25 cellular contexts compared by ENCODE assay signal in genomic region chr2:160362018-160362417, GRCh38.
"Had no signal": no experiment of that assay in that cellular context is flagged by ENCODE, and none has a peak within 500 bp of the region (broad histone marks: within the 10 kb centered on the region; RNA-seq: fewer than 3 reads in every experiment).

No MANE protein-coding gene starts in this region.

- H3K9me3 ChIP-seq: lower lobe of right lung, neutrophil, stomach, thoracic aorta, tibial nerve, upper lobe of right lung, uterus had no signal

- H3K4me3 Mint-ChIP-seq: naive thymus-derived CD8-positive, alpha-beta T cell; neural crest cell had no signal

- H3K27ac Mint-ChIP-seq: progenitor cell of endocrine pancreas had no signal

- H3K9ac ChIP-seq: parathyroid adenoma had no signal

- H3K4me1 Mint-ChIP-seq: neural crest cell had no signal

- H3K27me3 ChIP-seq: neutrophil, stomach, tibial nerve, upper lobe of right lung, uterus had no signal

- H3K36me3 ChIP-seq: thoracic aorta, tibial nerve, uterus had no signal

- H3K27ac ChIP-seq: dorsolateral prefrontal cortex, lower lobe of right lung, parathyroid adenoma, stomach, thoracic aorta, tibial nerve, upper lobe of right lung, uterus had no signal

- H2AFZ ChIP-seq: parathyroid adenoma had no signal

- FAIRE-seq: colon, frontal cortex had no signal

- H3K4me2 ChIP-seq: smooth muscle cell had no signal

- H3K27me3 Mint-ChIP-seq: naive thymus-derived CD8-positive, alpha-beta T cell had no signal

- ATAC-seq: left ventricle myocardium superior; lower lobe of right lung; naive thymus-derived CD8-positive, alpha-beta T cell; sciatic nerve; upper lobe of right lung had no signal

- H3K4me3 ChIP-seq: dorsolateral prefrontal cortex, lower lobe of right lung, smooth muscle cell, stomach, thoracic aorta, tibial nerve, upper lobe of right lung, uterus had no signal

- H3K9me3 Mint-ChIP-seq: neural crest cell had no signal

- DNase-seq: dorsolateral prefrontal cortex; effector CD4-positive, alpha-beta T cell; hypothalamus; left ventricle myocardium superior; lower lobe of right lung; naive thymus-derived CD8-positive, alpha-beta T cell; stimulated activated CD4-positive, alpha-beta T cell treated with anti-CD3 and anti-CD28 coated beads, Interleukin-12 subunit alpha, Interleukin-12 subunit beta, amount 100 ng/mL, for 4 hours; stimulated activated CD4-positive, alpha-beta T cell treated with anti-CD3 and anti-CD28 coated beads, Interleukin-1b, Interleukin-23, amount 100 ng/mL, for 48 hours; stimulated activated CD4-positive, alpha-beta T cell treated with anti-CD3 and anti-CD28 coated beads, Interleukin-4, amount 100 ng/mL, for 1 hour; stimulated activated CD8-positive, alpha-beta memory T cell treated with anti-CD3 and anti-CD28 coated beads, Interleukin-4, amount 100 ng/mL, for 48 hours; stimulated activated naive CD4-positive, alpha-beta T cell treated with Interleukin-2 at 50 U/mL for 16 hours; stomach; substantia nigra; upper lobe of right lung; uterus had no signal
